In genomic region chr15:42272768-42273098, GRCh38 we compare ENCODE assay signal across 8 cellular contexts. TPM values are rescaled to one million over a fixed set of nuclear protein-coding genes. Genes with fewer than 3 reads are reported as not detected.
A peak's percentile ranks its signal among the peaks of the same experiment; 100 is the strongest.
DNase-seq lines count a peak whose midpoint lies in the region; ATAC-seq, FAIRE-seq and TF ChIP-seq lines count a peak whose summit lies in the region.

No MANE protein-coding gene starts in this region.

- H3K14ac ChIP-seq in H1 (ENCODE audit: insufficient read length): no peak overlapping the region

- FAIRE-seq in H1 (lab: Jason Lieb, UNC): no peak

- no peaks in the 10 kb centered on the region for H3K9me3 Mint-ChIP-seq in CD4-positive, alpha-beta memory T cell

- peaks cover 38 to 69% (median 53%) of the 10 kb centered on the region in 4 donors for H3K4me1 Mint-ChIP-seq in CD4-positive, alpha-beta memory T cell

- no peaks in the 10 kb centered on the region for H3K27me3 ChIP-seq in CD4-positive, alpha-beta memory T cell (ENCODE audit: insufficient read depth, low read length)
- H3K27me3 ChIP-seq in OCI-LY1 (ENCODE audit: insufficient read depth, low read length) (no peaks in the 10 kb centered on the region), H1 (replicated peaks in 1 of 4; ENCODE audit: control insufficient read depth in 3 of 4, extremely low read depth in 1 of 4, insufficient read depth in 3 of 4, low read length in 3 of 4) (no peaks in the 10 kb centered on the region), neuron (ENCODE audit: insufficient read depth, low read length) (no peaks in the 10 kb centered on the region)

- no peaks in the 10 kb centered on the region for H3K79me1 ChIP-seq in H1 (ENCODE audit: low read depth, low read length)

- peak overlapping the region; percentile 14 for H3K56ac ChIP-seq in H1 (replicated peaks; ENCODE audit: insufficient read length, low read depth, low read length)

- H4K5ac ChIP-seq in H1 (ENCODE audit: insufficient read length, low read depth, low read length): no peak overlapping the region

- H4K91ac ChIP-seq in H1 (replicated peaks; ENCODE audit: insufficient read length, low read length): no peak overlapping the region

- H3K9ac ChIP-seq in OCI-LY1 (ENCODE audit: low read length): peak overlapping the region; percentile 86
- H3K9ac ChIP-seq in H1 (replicated peaks in 1 of 4; ENCODE audit: extremely low read depth in 1 of 4, low read depth in 3 of 4, low read length in 3 of 4): peak overlapping the region; percentile 75 to 99 (median 92)

- peak overlapping the region; percentile 92 to 100 (median 99) for H3K4me3 Mint-ChIP-seq in CD4-positive, alpha-beta memory T cell

- H3K27me3 Mint-ChIP-seq in CD4-positive, alpha-beta memory T cell: peaks cover 0 to 2% of the 10 kb centered on the region in 2 donors

- H2BK12ac ChIP-seq in H1 (ENCODE audit: low read depth, low read length): no peak overlapping the region; the same call in 1 of the 2 replicates

- no peaks in the 10 kb centered on the region for H3K9me2 ChIP-seq in OCI-LY1 (ENCODE audit: low read depth, low read length)

- H3K36me3 ChIP-seq in CD4-positive, alpha-beta memory T cell (ENCODE audit: insufficient read depth, low read length): peaks cover 6% of the 10 kb centered on the region
- H3K36me3 ChIP-seq in OCI-LY1 (ENCODE audit: insufficient read depth, low read length) (peaks cover 21% of the 10 kb centered on the region), H1 (ENCODE audit: control insufficient read depth in 2 of 4, insufficient read depth in 4 of 4, low read length in 3 of 4) (peaks cover 0 to 4% (median 2%) of the 10 kb centered on the region in 4 experiments; a peak in 4 of 8 replicates), neuron (ENCODE audit: insufficient read depth, low read length) (peaks cover 12% of the 10 kb centered on the region)

- intact Hi-C loops in CD4-positive, alpha-beta memory T cell (cut with micrococcal nuclease): loop anchor here (1.0 to 10.0 kb wide), 4 partner anchors 64 to 652 kb away; partner anchors contain the start of genes EHD4, TTBK2, VPS39 and ZNF106

- peaks cover 6% of the 10 kb centered on the region for H3K23me2 ChIP-seq in H1 (ENCODE audit: low read depth, low read length)

- H3K18ac ChIP-seq in H1 (ENCODE audit: extremely low read depth, low read length): no peak overlapping the region

- H2AFZ ChIP-seq in OCI-LY1 (ENCODE audit: low read length) (no peak overlapping the region), H1 (ENCODE audit: low read length) (0 out of 2 replicates have a peak overlapping the region, but pooled peaks have one; percentile 46), neuron (ENCODE audit: low read depth, low read length) (peak overlapping the region; percentile 27)

- H3K4ac ChIP-seq in H1 (replicated peaks; ENCODE audit: insufficient read length, low read depth, low read length): no peak overlapping the region

- H4K20me1 ChIP-seq in OCI-LY1 (ENCODE audit: insufficient read depth, low read length) (no peaks in the 10 kb centered on the region), H1 (replicated peaks in 1 of 2; ENCODE audit: control insufficient read depth in 1 of 2, insufficient read depth in 2 of 2, low read length in 2 of 2) (peaks cover 0 to 1% of the 10 kb centered on the region in 2 experiments)

- H3K4me2 ChIP-seq in OCI-LY1 (ENCODE audit: low read length) (peak overlapping the region; percentile 89), H1 (ENCODE audit: insufficient read depth in 1 of 2, low read depth in 2 of 2, low read length in 2 of 2) (peak overlapping the region; percentile 80 to 81)

- no peak for TF ChIP-seq RAD21 in H1 (IDR thresholded peaks at IDR 0.05 in 1 of 2, conservative IDR thresholded peaks at IDR 0.05 in 1 of 2; ENCODE audit: low read depth in 2 of 2, low read length in 2 of 2)

- H3K4me3 ChIP-seq in CD4-positive, alpha-beta memory T cell (ENCODE audit: low read length in 2 of 2): peak overlapping the region; percentile 73 to 98
- peak overlapping the region; percentile 83 for H3K4me3 ChIP-seq in OCI-LY1 (ENCODE audit: low read depth, low read length, poor library complexity, severe bottlenecking)
- peak overlapping the region; percentile 64 to 98 (median 92) for H3K4me3 ChIP-seq in H1 (ENCODE audit: extremely low read depth in 1 of 4, insufficient read depth in 2 of 4, low read depth in 3 of 4, low read length in 4 of 4)
- peak overlapping the region; percentile 84 for H3K4me3 ChIP-seq in neuron (ENCODE audit: low read length)

- no peak overlapping the region for H3K23ac ChIP-seq in H1 (ENCODE audit: insufficient read length)

- no peaks in the 10 kb centered on the region for H3K9me3 ChIP-seq in CD4-positive, alpha-beta memory T cell (ENCODE audit: control insufficient read depth in 1 of 2, low read length in 2 of 2)
- no peaks in the 10 kb centered on the region for H3K9me3 ChIP-seq in OCI-LY1 (ENCODE audit: low read length)
- H3K9me3 ChIP-seq in H1 (ENCODE audit: insufficient read depth in 2 of 2, low read depth in 1 of 2, low read length in 1 of 2): no peaks in the 10 kb centered on the region
- H3K9me3 ChIP-seq in neuron (ENCODE audit: low read length): no peaks in the 10 kb centered on the region

- H3K27ac Mint-ChIP-seq in CD4-positive, alpha-beta memory T cell: peak overlapping the region; percentile 95 to 100 (median 99)

- 3% methylated on average over 9 of the region's 9 CpGs; no CpG with 5 or more reads in 1 of the 2 experiments for WGBS in H1 (ENCODE audit: extremely low coverage in 1 of 2, insufficient coverage in 1 of 2, insufficient read length in 1 of 2, insufficient replicate concordance in 2 of 2, low coverage in 1 of 2, low lambda C conversion rate in 2 of 2, missing lambda C conversion rate in 1 of 2), 2 experiments

- H3K79me2 ChIP-seq in OCI-LY1 (ENCODE audit: insufficient read depth, low read length) (peaks cover 39% of the 10 kb centered on the region), H1 (ENCODE audit: control insufficient read depth in 1 of 2, insufficient read depth in 2 of 2, low read length in 2 of 2) (peaks cover 5 to 46% of the 10 kb centered on the region in 2 experiments)

- no peak overlapping the region for H2BK15ac ChIP-seq in H1 (ENCODE audit: low read length)

- H2AK5ac ChIP-seq in H1 (ENCODE audit: low read depth, low read length): no peak overlapping the region

- peak overlapping the region; percentile 94; the same call in 1 of the 2 replicates for H2BK5ac ChIP-seq in H1 (ENCODE audit: low read depth, low read length)

- H2BK120ac ChIP-seq in H1 (replicated peaks; ENCODE audit: low read depth, low read length): no peak overlapping the region

- peaks cover 57% of the 10 kb centered on the region for H3K4me1 ChIP-seq in CD4-positive, alpha-beta memory T cell (ENCODE audit: insufficient read depth, low read length)
- H3K4me1 ChIP-seq in OCI-LY1 (ENCODE audit: insufficient read depth, low read length, severe bottlenecking) (peaks cover 37% of the 10 kb centered on the region), H1 (replicated peaks in 1 of 4; ENCODE audit: control insufficient read depth in 3 of 4, insufficient read depth in 4 of 4, low read length in 3 of 4) (peaks cover 0 to 10% (median 3%) of the 10 kb centered on the region in 4 experiments; a peak in 3 of 7 replicates), neuron (ENCODE audit: insufficient read depth, low read length) (peaks cover 28% of the 10 kb centered on the region)

- H2BK20ac ChIP-seq in H1 (ENCODE audit: low read length): no peak overlapping the region

- CTCF ChIA-PET in CD4-positive, alpha-beta memory T cell (lab: Charles Lee; ENCODE audit: partially characterized antibody): interaction anchor here (0.8 kb wide), 1 partner anchor 10 kb away, joined by 5 read pairs; no protein-coding TSS in a partner anchor
- CTCF ChIA-PET in H1 (lab: Charles Lee; ENCODE audit: partially characterized antibody): interaction anchor here (0.6 to 0.7 kb wide), 2 partner anchors 113 to 750 kb away, joined by 3 read pairs; no protein-coding TSS in a partner anchor

- TF ChIP-seq CTCF in OCI-LY1 (IDR thresholded peaks at IDR 0.05; ENCODE audit: low read length) (no peak), H1 (IDR thresholded peaks at IDR 0.05; ENCODE audit: control extremely low read depth in 1 of 3, insufficient read depth in 1 of 3, low read depth in 1 of 3, low read length in 3 of 3) (no peak)

- H3K36me3 Mint-ChIP-seq in CD4-positive, alpha-beta memory T cell: peaks cover 0 to 33% of the 10 kb centered on the region in 2 donors

- DNase-seq in CD4-positive, alpha-beta memory T cell: no peak
- DNase-seq in H1 (ENCODE audit: low read depth in 1 of 2, low spot score in 2 of 2): no peak
- no peak for DNase-seq in erythroblast (lab: John Stamatoyannopoulos, UW)
- DNase-seq in DMS53 (lab: John Stamatoyannopoulos, UW): no peak

- TF ChIP-seq EP300 in H1 (IDR thresholded peaks at IDR 0.05; ENCODE audit: borderline replicate concordance in 1 of 2, low read depth in 2 of 2, low read length in 2 of 2): no peak

- H3K27ac ChIP-seq in CD4-positive, alpha-beta memory T cell (ENCODE audit: low read depth, low read length): peak overlapping the region; percentile 87
- H3K27ac ChIP-seq in OCI-LY1 (ENCODE audit: low read depth, low read length, poor library complexity, severe bottlenecking) (peak overlapping the region; percentile 86), H1 (ENCODE audit: low read depth, low read length) (peak overlapping the region; percentile 99; the same call in 1 of the 2 replicates)

- peak overlapping the region; percentile 99; the same call in 1 of the 2 replicates for H4K8ac ChIP-seq in H1 (ENCODE audit: extremely low read depth, insufficient read depth, low read length)

- no peaks in the 10 kb centered on the region for H3F3A ChIP-seq in OCI-LY1 (ENCODE audit: insufficient read depth, low read length)

- POLR2A ChIA-PET in CD4-positive, alpha-beta memory T cell (lab: Charles Lee; ENCODE audit: partially characterized antibody): interaction anchor here (0.6 to 2.2 kb wide), 17 partner anchors 8 to 1238 kb away, joined by 3 to 20 read pairs (median 4); partner anchors contain the start of genes EHD4, MGA, SNAP23 and UBR1
- POLR2A ChIA-PET in H1 (lab: Charles Lee; ENCODE audit: partially characterized antibody): interaction anchor here (0.6 to 3.5 kb wide), 11 partner anchors 11 to 222 kb away, joined by 3 to 27 read pairs (median 3); partner anchors contain the start of genes SNAP23 and ZNF106

- ATAC-seq in HG02870 (IDR thresholded peaks at IDR 0.05; ENCODE audit: unreplicated experiment) (no peak), HG03354 (IDR thresholded peaks at IDR 0.05; ENCODE audit: poor library complexity, severe bottlenecking, unreplicated experiment) (no peak)

- TF ChIP-seq POLR2A in H1 (IDR thresholded peaks at IDR 0.05; ENCODE audit: control extremely low read depth in 1 of 2, low read depth in 2 of 2, low read length in 2 of 2) (no peak), erythroblast (IDR thresholded peaks at IDR 0.05; ENCODE audit: low read length) (no peak)

RNA-seq across cellular contexts. Expression of gene GANC, which starts 0.3 kb away (rescaled TPM):
- total RNA-seq in CD4-positive, alpha-beta memory T cell: 10 to 100 TPM; 61.7 to 63.4 TPM
- polyA plus RNA-seq in CD4-positive, alpha-beta memory T cell: 10 to 100 TPM in 1 of 2 donors, 1 to 10 TPM in 1; 8.9 to 15.4 TPM
- total RNA-seq in H1 (2021; fragmentation: NEBNext Ultra II Directional; extraction: Animal tissue kit (Norgen Biotek cat#: 25700)): 11.8 and 14.4 TPM in 2 replicates
- polyA plus RNA-seq in H1 (2011; rRNA removed): 6.5 and 6.8 TPM in 2 replicates
- polyA plus RNA-seq in H1 (2011; cell fraction: cytosol; rRNA removed): 8.1 TPM
- polyA plus RNA-seq in H1 (2011; cell fraction: nucleus; rRNA removed): 16.5 TPM
- 9.5 to 18.6 TPM (median 13.1 TPM) in 4 replicates for polyA plus RNA-seq in H1 (2012, experiment 1 of 2)
- 2.5 TPM for polyA plus RNA-seq in H1 (2012, experiment 2 of 2)
- polyA plus RNA-seq in H1 (2013, experiment 1 of 2): 8.9 TPM
- 7.8 TPM for polyA plus RNA-seq in H1 (2013, experiment 2 of 2)
- 12.5 and 18.1 TPM in 2 replicates for polyA minus RNA-seq in H1 (2011; rRNA and poly(A)+ RNA removed)
- 8.1 TPM for polyA minus RNA-seq in H1 (2011; cell fraction: cytosol; rRNA and poly(A)+ RNA removed)
- polyA minus RNA-seq in H1 (2011; cell fraction: nucleus; rRNA and poly(A)+ RNA removed): 31.6 TPM

RNA-seq across cellular contexts. Expression of gene TMEM87A, which starts 0.5 kb away (rescaled TPM):
- 10 to 100 TPM; 49.9 to 56.6 TPM for total RNA-seq in CD4-positive, alpha-beta memory T cell
- 10 to 100 TPM; 60.7 to 98.0 TPM for polyA plus RNA-seq in CD4-positive, alpha-beta memory T cell
- 32.9 and 33.1 TPM in 2 replicates for total RNA-seq in H1 (2021; fragmentation: NEBNext Ultra II Directional; extraction: Animal tissue kit (Norgen Biotek cat#: 25700))
- polyA plus RNA-seq in H1 (2011; rRNA removed): 11.0 and 15.2 TPM in 2 replicates
- 16.5 TPM for polyA plus RNA-seq in H1 (2011; cell fraction: cytosol; rRNA removed)
- 11.0 TPM for polyA plus RNA-seq in H1 (2011; cell fraction: nucleus; rRNA removed)
- 18.8 to 23.9 TPM (median 21.1 TPM) in 4 replicates for polyA plus RNA-seq in H1 (2012, experiment 1 of 2)
- polyA plus RNA-seq in H1 (2012, experiment 2 of 2): 2.2 TPM
- 78.8 TPM for polyA plus RNA-seq in H1 (2013, experiment 1 of 2)
- 78.8 TPM for polyA plus RNA-seq in H1 (2013, experiment 2 of 2)
- polyA minus RNA-seq in H1 (2011; rRNA and poly(A)+ RNA removed): 20.2 and 26.1 TPM in 2 replicates
- 19.7 TPM for polyA minus RNA-seq in H1 (2011; cell fraction: cytosol; rRNA and poly(A)+ RNA removed)
- polyA minus RNA-seq in H1 (2011; cell fraction: nucleus; rRNA and poly(A)+ RNA removed): 25.4 TPM
